In the genomic region with DNA sequence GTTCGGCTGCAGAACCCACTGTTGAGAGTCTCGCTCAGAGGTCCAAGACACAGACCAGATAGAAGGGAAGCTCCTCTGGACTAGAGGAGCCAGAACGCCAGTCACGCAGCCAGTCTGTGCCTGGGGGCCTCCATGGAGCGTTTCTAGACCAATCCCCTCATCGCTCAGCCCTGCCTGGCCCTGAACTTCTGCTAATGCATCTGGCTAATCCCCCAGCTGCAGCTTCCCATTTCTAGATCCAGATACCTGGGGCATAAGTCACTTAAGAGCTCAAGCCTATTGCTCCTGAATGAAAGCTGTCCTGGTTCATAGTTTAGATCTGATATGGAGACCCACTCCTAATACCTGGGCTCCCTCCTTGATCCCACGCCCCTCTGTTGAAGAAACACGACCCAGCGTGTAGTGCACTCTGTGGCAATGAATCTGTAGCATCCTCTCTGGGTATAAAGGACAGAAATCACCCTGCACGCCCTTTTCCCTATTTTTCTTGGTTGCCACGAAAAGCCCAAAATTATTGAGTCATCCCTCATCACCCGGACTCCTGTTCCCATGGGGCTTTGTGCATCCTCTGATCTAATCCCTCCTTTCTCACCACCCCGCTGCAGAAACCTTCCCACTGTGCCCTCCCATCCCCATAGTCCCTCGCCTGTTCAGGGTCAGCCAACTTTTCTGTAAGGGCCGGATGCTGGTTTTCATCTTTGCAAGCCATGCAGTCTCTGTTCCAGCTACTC, we compare ENCODE assay signal across 17 cellular contexts.
DNase-seq lines count a peak whose midpoint lies in the region; ATAC-seq and TF ChIP-seq lines count a peak whose summit lies in the region.
"Had no signal": no experiment of that assay in that cellular context is flagged by ENCODE, and none has a peak within 500 bp of the region (broad histone marks: within the 10 kb centered on the region; RNA-seq: fewer than 3 reads in every experiment).

No MANE protein-coding gene starts in this region.

- no peak overlapping the region for H3K27ac ChIP-seq in A673 (ENCODE audit: low read depth, low read length, poor library complexity, severe bottlenecking)
- H3K27ac ChIP-seq in caudate nucleus (ENCODE audit: low read depth, low read length): no peak overlapping the region
- H3K27ac ChIP-seq: SJSA1 had no signal

- no peaks in the 10 kb centered on the region for H3K9me3 ChIP-seq in A673 (ENCODE audit: low read depth, low read length, poor library complexity, severe bottlenecking)
- H3K9me3 ChIP-seq: SJSA1 had no signal

- intact Hi-C loops in A673 (cut with micrococcal nuclease; ENCODE audit: unreplicated experiment): no loop called here

- peak; percentile 18 for DNase-seq in A673 (ENCODE audit: low spot score)
- DNase-seq in EH (ENCODE audit: low read depth): peak; percentile 19
- DNase-seq in T1000 (lab: John Stamatoyannopoulos, UW): peak; percentile 43
- peak; percentile 89 for DNase-seq in hepatic stellate cell (ENCODE audit: low spot score)
- no peak for DNase-seq in COR-L47 (lab: John Stamatoyannopoulos, UW)
- DNase-seq in caudate nucleus (lab: John Stamatoyannopoulos, UW): no peak
- DNase-seq: 8988T; CD4-positive, alpha-beta T cell; DMS79 treated with DMSO at 0.1 percent for 48 hours; GF-D8; H7; NCI-H1436; NCI-H2081; NCI-H524 treated with DMSO at 0.1 percent for 48 hours had no signal

- H3K36me3 ChIP-seq in A673 (ENCODE audit: insufficient read depth, low read length, poor library complexity, severe bottlenecking): no peaks in the 10 kb centered on the region
- H3K36me3 ChIP-seq: SJSA1 had no signal

- no peak for TF ChIP-seq CTCF in A673 (conservative IDR thresholded peaks at IDR 0.05; ENCODE audit: low read depth, low read length)

- ATAC-seq in HG03439 (IDR thresholded peaks at IDR 0.05; ENCODE audit: unreplicated experiment): no peak
- ATAC-seq in HG03159 (IDR thresholded peaks at IDR 0.05; ENCODE audit: unreplicated experiment): no peak

- H3K4me1 ChIP-seq in A673 (ENCODE audit: insufficient read depth, low read length, poor library complexity, severe bottlenecking): peaks cover 9% of the 10 kb centered on the region
- H3K4me1 ChIP-seq: SJSA1 had no signal

- CTCF ChIA-PET in A673 (lab: Charles Lee): no interaction called here

- POLR2A ChIA-PET in A673 (lab: Charles Lee; ENCODE audit: low non-redundant PET): no interaction called here

- H3K4me3 ChIP-seq in A673 (ENCODE audit: low read depth, low read length, poor library complexity, severe bottlenecking): no peak overlapping the region
- H3K4me3 ChIP-seq: SJSA1 had no signal

- BruUV-seq in A673 (replicated peaks; lab: Mats Ljungman, UMichigan): no TSS peak

- H3K27me3 ChIP-seq in A673 (replicated peaks; ENCODE audit: insufficient read depth, low read depth, low read length, poor library complexity): no peaks in the 10 kb centered on the region
- H3K27me3 ChIP-seq: SJSA1 had no signal

Comparison
In these comparisons a context has a peak if more than half of its experiments do, and no peak if none do; other contexts are left out.
1. DNase-seq: peak in A673 (single experiment), EH (single experiment), T1000 (single experiment) and hepatic stellate cell (single experiment); none in COR-L47 (single experiment) and caudate nucleus (0 of 61).